2 cellular contexts compared by ENCODE assay signal in genomic region chr14:23185046-23185445, GRCh38.
TF ChIP-seq lines count a peak whose summit lies in the region.

No MANE protein-coding gene starts in this region.

TF ChIP-seq in HEK293, 187 proteins besides CTCF, POLR2A, EP300 and RAD21 (continued from another document):
- TF ChIP-seq ZNF639 (tag by site-specific recombination; IDR thresholded peaks at IDR 0.05) (no peak), ZNF362 (tag by site-specific recombination; IDR thresholded peaks at IDR 0.05) (peak; percentile 73), PRDM6 (tag by site-specific recombination; IDR thresholded peaks at IDR 0.05) (peak; percentile 31; the same call in 1 of the 2 replicates), ZBTB21 (tag by site-specific recombination; IDR thresholded peaks at IDR 0.05) (0 out of 2 replicates have a peak, but pooled peaks have one; percentile 30), GLIS1 (tag by site-specific recombination; IDR thresholded peaks at IDR 0.05) (peak; percentile 62; the same call in 1 of the 2 replicates)

TF ChIP-seq in endothelial cell of umbilical vein, 7 proteins besides CTCF, POLR2A, EP300 and RAD21 (continued from another document):
- no peak for TF ChIP-seq MAX (IDR thresholded peaks at IDR 0.05; ENCODE audit: insufficient read depth, insufficient read length)
